8 cellular contexts compared by ENCODE assay signal in the genomic region with DNA sequence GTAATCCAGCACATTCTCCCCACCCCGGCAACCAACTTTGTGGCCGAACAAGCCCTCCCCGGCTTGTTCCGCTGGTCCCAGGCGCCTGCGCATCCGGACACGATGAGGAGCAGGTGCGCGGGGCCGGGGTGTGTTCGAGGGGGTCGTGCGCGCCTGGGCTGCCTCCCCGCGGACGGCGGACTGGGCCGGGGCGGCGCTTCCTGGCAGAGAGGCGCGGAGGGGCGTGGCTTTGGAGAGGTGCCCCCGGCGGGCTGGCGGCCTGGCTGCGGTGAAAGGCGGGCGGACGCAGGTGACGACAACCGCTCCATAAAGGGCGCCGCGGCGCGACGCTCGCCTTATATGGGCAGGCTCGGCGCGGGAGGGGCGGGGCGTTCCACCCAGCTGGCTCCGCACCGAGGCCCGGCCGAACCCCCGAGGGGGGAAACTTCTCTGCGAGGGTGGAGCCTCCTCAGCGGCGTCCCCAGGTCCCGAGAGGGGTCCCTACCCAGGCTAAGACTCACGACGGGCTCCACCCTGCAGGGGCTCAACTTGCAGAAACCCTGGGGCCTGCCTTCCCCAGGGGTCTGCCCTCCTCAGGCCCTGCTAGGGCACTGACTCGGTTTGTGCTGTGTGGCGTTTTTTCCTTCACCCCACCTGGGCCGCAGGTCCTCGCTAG. TPM values are rescaled to one million over a fixed set of nuclear protein-coding genes. Genes with fewer than 3 reads are reported as not detected.
DNase-seq lines count a peak whose midpoint lies in the region; ATAC-seq and TF ChIP-seq lines count a peak whose summit lies in the region.

No MANE protein-coding gene starts in this region.

- no peaks in the 10 kb centered on the region for H3K9me3 ChIP-seq in mammary epithelial cell (replicated peaks; ENCODE audit: insufficient read depth, low read length)

- peak overlapping the region; percentile 86 for H2AFZ ChIP-seq in mammary epithelial cell (ENCODE audit: low read depth, low read length)

- no TSS peak for BruUV-seq in mammary epithelial cell (replicated peaks; lab: Mats Ljungman, UMichigan)

- in situ Hi-C loops in mammary epithelial cell (cut with MboI; ENCODE audit: low sequenced_read_pairs in 2 of 2): no loop called here

- H4K20me1 ChIP-seq in mammary epithelial cell (ENCODE audit: insufficient read depth, low read length): no peaks in the 10 kb centered on the region

- H3K27me3 ChIP-seq in mammary epithelial cell (ENCODE audit: insufficient read depth, low read length): no peaks in the 10 kb centered on the region

- intact Hi-C loops in mammary epithelial cell (cut with micrococcal nuclease): no loop called here

- H3K4me1 ChIP-seq in mammary epithelial cell (ENCODE audit: insufficient read depth, low read length): peaks cover 16% of the 10 kb centered on the region

- peak; percentile 36 for TF ChIP-seq CTCF in GM10266 (IDR thresholded peaks at IDR 0.05; ENCODE audit: control insufficient read depth, insufficient read depth, low read depth, missing control alignments)
- TF ChIP-seq CTCF in WI38 (IDR thresholded peaks at IDR 0.05; ENCODE audit: low read depth, low read length): no peak
- peak in 1 of 2 donors; percentile 2 for TF ChIP-seq CTCF in mammary epithelial cell (conservative IDR thresholded peaks at IDR 0.05 in 1 of 2, IDR thresholded peaks at IDR 0.05 in 1 of 2; ENCODE audit: extremely low read depth in 1 of 2, insufficient read depth in 1 of 2, low read depth in 1 of 2, low read length in 2 of 2)

- H3K79me2 ChIP-seq in mammary epithelial cell (ENCODE audit: insufficient read depth, low read length): no peaks in the 10 kb centered on the region

- WGBS in mammary epithelial cell (ENCODE audit: low coverage, missing lambda C conversion rate): 60% methylated on average over 1 of the region's 61 CpGs

- H3K4me3 ChIP-seq in WI38 (ENCODE audit: low read depth, low read length) (peak overlapping the region; percentile 37), mammary epithelial cell (replicated peaks in 1 of 3; ENCODE audit: insufficient read depth in 1 of 3, low read depth in 2 of 3, low read length in 3 of 3) (peak overlapping the region; percentile 49 to 55 (median 49)), skin epidermis (peak overlapping the region; percentile 18 to 55 (median 35))

- dilution Hi-C loops in mammary epithelial cell (cut with HindIII; ENCODE audit: low sequenced_read_pairs): no loop called here

- no peak overlapping the region for H3K9ac ChIP-seq in mammary epithelial cell (ENCODE audit: insufficient read depth, low read length)

- CTCF ChIA-PET in mammary epithelial cell (lab: Charles Lee; ENCODE audit: low non-redundant PET): no interaction called here

- H3K27ac ChIP-seq in mammary epithelial cell (ENCODE audit: insufficient read depth, low read depth, low read length) (no peak overlapping the region), skin epidermis (peak overlapping the region; percentile 33 to 97 (median 85))

- H3K4me2 ChIP-seq in mammary epithelial cell (ENCODE audit: insufficient read depth, low read depth, low read length): peak overlapping the region; percentile 90

- H3K36me3 ChIP-seq in mammary epithelial cell (ENCODE audit: insufficient read depth, low read length): no peaks in the 10 kb centered on the region

- peak; percentile 89 for DNase-seq in GM10266 (ENCODE audit: extremely low spot score)
- DNase-seq in NCI-H2107 treated with DMSO at 0.1 percent for 48 hours (lab: John Stamatoyannopoulos, UW; ENCODE audit: unreplicated experiment): peak; percentile 84
- DNase-seq in mammary epithelial cell: peak; percentile 69
- DNase-seq in iPS-NIHi7 (ENCODE audit: extremely low spot score): peak; percentile 98
- DNase-seq in amniotic stem cell (lab: John Stamatoyannopoulos, UW): no peak

- ATAC-seq in HG02798 (IDR thresholded peaks at IDR 0.05; ENCODE audit: poor library complexity, unreplicated experiment): peak; percentile 74

RNA-seq across cellular contexts. Expression of gene TXN2, which starts 26.4 kb away (rescaled TPM):
- total RNA-seq in mammary epithelial cell: 10 to 100 TPM; 34.7 to 56.9 TPM
- polyA plus RNA-seq in mammary epithelial cell: 127 TPM
- 136 TPM for polyA minus RNA-seq in mammary epithelial cell

RNA-seq across cellular contexts. Expression of gene FOXRED2, which starts 51.8 kb away (rescaled TPM):
- 1 to 10 TPM; 5.8 to 7.4 TPM for total RNA-seq in mammary epithelial cell
- 4.4 TPM for polyA plus RNA-seq in mammary epithelial cell
- polyA minus RNA-seq in mammary epithelial cell: 12.1 TPM
